ENCODE assay signal across 19 cellular contexts in the genomic region with DNA sequence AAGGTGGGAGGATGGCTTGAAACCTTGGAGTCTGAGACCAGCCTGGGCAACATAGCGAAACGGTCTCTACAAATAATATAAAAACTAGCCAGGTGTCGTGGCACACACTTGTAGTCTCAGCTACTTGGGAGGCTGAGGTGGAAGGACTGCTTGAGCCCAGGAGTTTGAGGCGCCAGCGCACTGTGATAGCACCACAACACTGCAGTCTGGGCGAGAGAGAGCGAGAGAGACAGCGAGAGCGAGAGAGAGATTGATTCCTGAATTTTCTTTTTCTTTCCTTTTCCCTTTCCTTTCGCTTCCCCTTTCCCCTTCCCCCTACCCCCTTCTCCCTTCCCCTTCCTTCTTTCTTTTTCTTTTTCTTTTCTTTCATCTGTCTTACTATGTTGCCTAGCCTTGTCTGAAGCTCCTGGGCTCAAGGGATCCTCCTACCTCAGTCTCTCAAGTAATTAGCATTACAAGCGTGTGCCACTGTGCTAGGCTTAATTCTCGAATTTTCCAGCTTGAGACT.
"Had no signal": no experiment of that assay in that cellular context is flagged by ENCODE, and none has a peak within 500 bp of the region (broad histone marks: within the 10 kb centered on the region; RNA-seq: fewer than 3 reads in every experiment).

No MANE protein-coding gene starts in this region.

- H3K4me1 ChIP-seq: Peyer's patch had no signal

- H2AFZ ChIP-seq: PC-9 had no signal

- H3K9me3 ChIP-seq: Peyer's patch, SJCRH30 had no signal

- DNase-seq: MV-4-11, NCI-H1048, NCI-H1105, NCI-H1417, NCI-H1436 treated with DMSO at 0.1 percent for 48 hours, NCI-H1694, NCI-H187 treated with DMSO at 0.1 percent for 48 hours, NCI-H2029 treated with DMSO at 0.1 percent for 48 hours, NCI-H2171 treated with DMSO at 0.1 percent for 48 hours, NCI-H345, NCI-H774, PC-9, Peyer's patch, SHP77 treated with DMSO at 0.1 percent for 48 hours, T-helper 1 cell had no signal

- H3K4me2 ChIP-seq: KMS-11, PC-9 had no signal

- ATAC-seq: HepG2, Right ventricle myocardium inferior had no signal

- H3K9ac ChIP-seq: KMS-11 had no signal

- H3K27ac ChIP-seq: KMS-11, PC-9, Peyer's patch, SJCRH30 had no signal

- H3K27me3 ChIP-seq: Peyer's patch, SJCRH30 had no signal
